Comparison of ENCODE assay signal across 25 cellular contexts in the genomic region with DNA sequence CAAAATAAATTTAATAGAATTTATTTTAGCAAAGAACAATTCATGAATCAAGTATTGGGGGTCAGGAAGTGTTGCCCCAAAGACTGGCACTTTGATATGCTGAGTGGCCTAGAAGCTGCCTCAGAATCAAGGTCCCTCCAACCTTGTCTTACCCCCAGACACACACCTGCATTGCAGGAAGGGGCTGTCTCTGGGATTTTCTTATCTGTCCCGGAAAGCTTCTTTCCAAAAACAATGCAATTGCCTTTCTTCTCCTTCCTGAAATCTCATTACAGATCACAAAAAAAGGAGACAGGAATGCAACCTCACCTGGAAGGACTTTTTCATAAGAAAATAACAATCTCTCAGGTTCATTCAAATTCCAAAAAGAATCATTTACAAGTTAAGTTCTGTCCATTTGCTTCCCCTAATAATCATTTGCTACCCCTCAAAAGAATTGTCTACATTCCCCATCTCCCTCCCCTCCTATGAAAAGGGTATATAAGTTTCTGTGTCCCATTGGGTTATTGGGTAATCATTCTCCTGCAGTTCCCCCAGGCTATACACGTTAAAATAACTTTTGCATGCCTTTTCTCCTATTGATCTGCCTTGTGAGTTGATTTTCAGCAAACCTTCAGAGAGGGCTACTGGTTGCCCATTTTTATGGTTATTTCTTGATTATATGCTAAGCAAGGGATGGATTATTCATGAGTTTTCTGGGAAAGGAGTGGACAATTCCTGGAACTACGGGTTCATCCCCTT. TPM values are rescaled to one million over a fixed set of nuclear protein-coding genes. Genes with fewer than 3 reads are reported as not detected.
"Had no signal": no experiment of that assay in that cellular context is flagged by ENCODE, and none has a peak within 500 bp of the region (broad histone marks: within the 10 kb centered on the region; RNA-seq: fewer than 3 reads in every experiment).

No MANE protein-coding gene starts in this region.

- H3K9me3 Mint-ChIP-seq: naive B cell; stimulated activated naive CD8-positive, alpha-beta T cell treated with anti-CD3 and anti-CD28 coated beads, Interleukin-15, amount 100 ng/mL, for 72 hours had no signal

- H3K4me1 Mint-ChIP-seq: activated CD4-positive, alpha-beta T cell treated with anti-CD3 and anti-CD28 coated beads for 36 hours; naive B cell; stimulated activated naive CD8-positive, alpha-beta T cell treated with anti-CD3 and anti-CD28 coated beads, Interleukin-15, amount 100 ng/mL, for 72 hours had no signal

- H3K4me1 ChIP-seq: left ventricle myocardium inferior, right lobe of liver had no signal

- H3K27ac Mint-ChIP-seq: activated CD4-positive, alpha-beta T cell treated with anti-CD3 and anti-CD28 coated beads for 36 hours; activated naive CD8-positive, alpha-beta T cell; naive B cell; stimulated activated naive CD8-positive, alpha-beta T cell treated with anti-CD3 and anti-CD28 coated beads, Interleukin-15, amount 100 ng/mL, for 72 hours had no signal

- ATAC-seq: activated CD4-positive, alpha-beta T cell treated with anti-CD3 and anti-CD28 coated beads for 36 hours; mucosa of descending colon; pancreas; right lobe of liver; stimulated activated naive CD8-positive, alpha-beta T cell treated with anti-CD3 and anti-CD28 coated beads, Interleukin-15, amount 100 ng/mL, for 72 hours had no signal

- H3K27ac ChIP-seq: epithelial cell of prostate, left ventricle myocardium inferior, pancreas, right lobe of liver, suprapubic skin, transverse colon, WERI-Rb-1 had no signal

- H3K36me3 Mint-ChIP-seq: activated naive CD8-positive, alpha-beta T cell; naive B cell had no signal

- H3K27me3 ChIP-seq: pancreas, right lobe of liver, suprapubic skin, transverse colon had no signal

- H3K4me3 Mint-ChIP-seq: activated CD4-positive, alpha-beta T cell treated with anti-CD3 and anti-CD28 coated beads for 36 hours; activated naive CD8-positive, alpha-beta T cell; naive B cell; stimulated activated naive CD8-positive, alpha-beta T cell treated with anti-CD3 and anti-CD28 coated beads, Interleukin-15, amount 100 ng/mL, for 72 hours had no signal

- H3K4me3 ChIP-seq: left ventricle myocardium inferior, mucosa of descending colon, pancreas, right lobe of liver, suprapubic skin, transverse colon had no signal

- H3K36me3 ChIP-seq: left ventricle myocardium inferior, pancreas, right lobe of liver, suprapubic skin, transverse colon, WERI-Rb-1 had no signal

- DNase-seq: activated CD4-positive, alpha-beta T cell treated with anti-CD3 and anti-CD28 coated beads for 36 hours; activated CD4-positive, alpha-beta T cell treated with anti-CD3 and anti-CD28 coated beads, Interleukin-2, amount 50 U/mL, for 48 hours; activated gamma-delta T cell; effector CD8-positive, alpha-beta T cell; foreskin fibroblast; glutamatergic neuron; hippocampal formation; left ventricle myocardium inferior; mucosa of descending colon; naive B cell; pancreas; right lobe of liver; stimulated activated CD4-positive, alpha-beta T cell treated with anti-CD3 and anti-CD28 coated beads, Interleukin-4, amount 100 ng/mL, for 1 hour; stimulated activated naive CD8-positive, alpha-beta T cell treated with anti-CD3 and anti-CD28 coated beads, Interleukin-15, amount 100 ng/mL, for 72 hours; transverse colon; WERI-Rb-1 had no signal

- FAIRE-seq: bronchial epithelial cell, pancreas, small intestine had no signal

- H3K9me3 ChIP-seq: left ventricle myocardium inferior, mucosa of descending colon, pancreas, right lobe of liver, suprapubic skin, transverse colon had no signal

RNA-seq across cellular contexts. Expression of gene OR10A6, which starts 21.3 kb away (rescaled TPM):
- total RNA-seq: activated CD4-positive, alpha-beta T cell treated with anti-CD3 and anti-CD28 coated beads for 36 hours; bronchial epithelial cell; cerebellum; kidney epithelial cell; left ventricle myocardium inferior; mucosa of descending colon; pancreas; pulmonary artery endothelial cell; right lobe of liver; T-helper 2 cell treated with Interferon-gamma antibody and Interleukin-4, amounts not matched to agents 100 ng/mL and 5 ng/mL, for 36 hours; transverse colon had no signal
- polyA plus RNA-seq: pancreas, small intestine had no signal

RNA-seq across cellular contexts. Expression of gene OR10A3, which starts 31.8 kb away (rescaled TPM):
- total RNA-seq: activated CD4-positive, alpha-beta T cell treated with anti-CD3 and anti-CD28 coated beads for 36 hours; bronchial epithelial cell; cerebellum; kidney epithelial cell; left ventricle myocardium inferior; mucosa of descending colon; pancreas; pulmonary artery endothelial cell; right lobe of liver; suprapubic skin; T-helper 2 cell treated with Interferon-gamma antibody and Interleukin-4, amounts not matched to agents 100 ng/mL and 5 ng/mL, for 36 hours; transverse colon had no signal
- polyA plus RNA-seq: pancreas, small intestine had no signal

RNA-seq across cellular contexts. Expression of gene NLRP10, which starts 55.5 kb away (rescaled TPM):
- total RNA-seq: activated CD4-positive, alpha-beta T cell treated with anti-CD3 and anti-CD28 coated beads for 36 hours; cerebellum; kidney epithelial cell; left ventricle myocardium inferior; mucosa of descending colon; pancreas; right lobe of liver; T-helper 2 cell treated with Interferon-gamma antibody and Interleukin-4, amounts not matched to agents 100 ng/mL and 5 ng/mL, for 36 hours; transverse colon had no signal
- polyA plus RNA-seq: small intestine had no signal
